Comparison of ENCODE assay signal across 1 cellular context in genomic region chr5:155529366-155529765, GRCh38.
TF ChIP-seq lines count a peak whose summit lies in the region.

No MANE protein-coding gene starts in this region.

TF ChIP-seq in SK-N-SH, 30 proteins besides CTCF, POLR2A, EP300 and RAD21 (continued from another document):
- TF ChIP-seq MXI1 (IDR thresholded peaks at IDR 0.05; ENCODE audit: low read depth, low read length) (no peak), ZBTB33 (IDR thresholded peaks at IDR 0.05; ENCODE audit: borderline replicate concordance, low read depth) (no peak), SIN3A (IDR thresholded peaks at IDR 0.05; ENCODE audit: borderline replicate concordance, low read depth, low read length) (no peak), GABPA (IDR thresholded peaks at IDR 0.05; ENCODE audit: low read depth) (no peak), FOSL2 (IDR thresholded peaks at IDR 0.05; ENCODE audit: borderline replicate concordance, low read depth) (no peak), RXRA (IDR thresholded peaks at IDR 0.05; ENCODE audit: borderline replicate concordance, low read depth) (no peak), RCOR1 (IDR thresholded peaks at IDR 0.05; ENCODE audit: low read length) (no peak), TEAD4 (IDR thresholded peaks at IDR 0.05; ENCODE audit: borderline replicate concordance, insufficient read depth) (no peak), RFX5 (IDR thresholded peaks at IDR 0.05; ENCODE audit: low read length) (no peak)
- TF ChIP-seq, protein P1, sequence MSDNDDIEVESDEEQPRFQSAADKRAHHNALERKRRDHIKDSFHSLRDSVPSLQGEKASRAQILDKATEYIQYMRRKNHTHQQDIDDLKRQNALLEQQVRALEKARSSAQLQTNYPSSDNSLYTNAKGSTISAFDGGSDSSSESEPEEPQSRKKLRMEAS (IDR thresholded peaks at IDR 0.05; ENCODE audit: low read depth), result no peak
